Comparison of ENCODE assay signal across 1 cellular context in genomic region chr2:37698931-37699481, GRCh38.
TF ChIP-seq lines count a peak whose summit lies in the region.

No MANE protein-coding gene starts in this region.

TF ChIP-seq in endothelial cell of umbilical vein, 7 proteins besides CTCF, POLR2A, EP300 and RAD21:
- TF ChIP-seq FOS (IDR thresholded peaks at IDR 0.05; ENCODE audit: borderline replicate concordance, insufficient read depth, low read length): no peak
- TF ChIP-seq POLR2AphosphoS5 (IDR thresholded peaks at IDR 0.05; ENCODE audit: insufficient read depth, low read depth, low read length): no peak
- TF ChIP-seq EZH2 (IDR thresholded peaks at IDR 0.05; ENCODE audit: borderline replicate concordance, low read depth, low read length, severe bottlenecking): no peak
- TF ChIP-seq JUN (IDR thresholded peaks at IDR 0.05; ENCODE audit: borderline replicate concordance, insufficient read depth, insufficient read length, low read depth): no peak
- TF ChIP-seq MAX (IDR thresholded peaks at IDR 0.05; ENCODE audit: insufficient read depth, insufficient read length): no peak
- no peak for TF ChIP-seq GATA2 (IDR thresholded peaks at IDR 0.05; ENCODE audit: insufficient read depth, insufficient read length, low read depth, low read length)
- TF ChIP-seq MYC (IDR thresholded peaks at IDR 0.05; ENCODE audit: low read depth, low read length): no peak
